8 cellular contexts compared by ENCODE assay signal in the genomic region with DNA sequence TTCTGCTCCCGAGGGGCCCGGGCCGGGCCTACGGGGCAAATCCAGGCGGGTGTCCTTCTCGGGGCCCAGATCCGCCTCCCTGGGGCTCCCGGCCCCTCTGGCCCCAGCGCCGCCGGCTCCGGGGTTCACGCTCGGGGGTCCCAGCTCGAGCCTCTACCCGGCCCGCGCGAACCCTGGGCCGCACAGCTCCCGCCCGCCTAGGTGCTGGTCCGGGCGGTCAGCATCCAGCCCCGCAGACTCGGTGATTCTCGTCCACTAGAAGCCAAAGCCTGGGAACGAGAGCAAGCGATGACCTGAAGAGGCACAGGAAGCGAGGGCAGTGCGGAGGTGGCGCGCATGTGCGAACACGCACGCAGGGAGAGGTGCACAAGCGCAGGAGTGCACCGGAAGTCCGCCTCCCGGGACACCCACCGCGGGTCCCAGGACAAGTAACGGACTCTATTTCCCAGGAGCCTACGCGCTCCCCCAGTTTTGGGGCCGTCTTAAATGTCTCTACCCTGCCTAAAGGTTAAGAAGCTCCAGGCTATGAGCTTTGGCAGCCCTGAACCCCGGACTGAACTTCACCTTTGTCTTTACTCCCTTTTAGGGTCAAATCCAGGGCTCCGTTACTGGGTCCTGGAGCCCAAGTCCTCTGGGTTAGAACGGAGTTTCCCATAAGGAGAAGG. TPM values are rescaled to one million over a fixed set of nuclear protein-coding genes. Genes with fewer than 3 reads are reported as not detected.
A peak's percentile ranks its signal among the peaks of the same experiment; 100 is the strongest.
DNase-seq lines count a peak whose midpoint lies in the region; ATAC-seq and TF ChIP-seq lines count a peak whose summit lies in the region.
"Not testable (repeated sequence)": the region's sequence is repeated elsewhere in the genome, so short reads cannot be mapped to it uniquely, and the experiment has no call there.

A gene (minus strand): TSS at position 321 of the 665 bp plus-strand sequence. CDS start 44,803 bp downstream, outside the sequence.

- TF ChIP-seq CTCF in GM10248 (IDR thresholded peaks at IDR 0.05; ENCODE audit: control extremely low read depth, extremely low read depth, low read depth, missing control alignments); osteocyte (IDR thresholded peaks at IDR 0.05); thoracic aorta (IDR thresholded peaks at IDR 0.05): not testable (repeated sequence)

- H3K27me3 ChIP-seq in thoracic aorta (replicated peaks; ENCODE audit: insufficient read depth): not testable (repeated sequence)

- not testable (repeated sequence) for H3K36me3 Mint-ChIP-seq in activated naive CD4-positive, alpha-beta T cell treated with anti-CD3 and anti-CD28 coated beads, Interleukin-2, amount 50 U/mL, for 24 hours; osteocyte (ENCODE audit: unreplicated experiment)

- ATAC-seq in HG02610 (IDR thresholded peaks at IDR 0.05; ENCODE audit: unreplicated experiment): peak; percentile 99
- ATAC-seq in SK-N-SH treated with all-trans-retinoic acid at 6 μM for 48 hours: peak; percentile 100
- peak; percentile 79 for ATAC-seq in thoracic aorta (ENCODE audit: insufficient number of reproducible peaks, low FRiP score, low read depth)

- DNase-seq in GM10248 (ENCODE audit: extremely low spot score) (peak; percentile 85), NCI-H1092 (lab: John Stamatoyannopoulos, UW) (peak; percentile 73), glomerular visceral epithelial cell (ENCODE audit: extremely low spot score) (peak; percentile 90), osteocyte (ENCODE audit: extremely low spot score, unreplicated experiment) (peak; percentile 95), thoracic aorta (ENCODE audit: low spot score) (peak; percentile 82)

- H3K9me3 Mint-ChIP-seq in activated naive CD4-positive, alpha-beta T cell treated with anti-CD3 and anti-CD28 coated beads, Interleukin-2, amount 50 U/mL, for 24 hours; osteocyte (ENCODE audit: unreplicated experiment): not testable (repeated sequence)

- peak within 1 kb of the TSS; percentile 93 for H3K4me3 Mint-ChIP-seq in activated naive CD4-positive, alpha-beta T cell treated with anti-CD3 and anti-CD28 coated beads, Interleukin-2, amount 50 U/mL, for 24 hours
- H3K4me3 Mint-ChIP-seq in osteocyte (ENCODE audit: unreplicated experiment): peak within 1 kb of the TSS; percentile 89

- H3K27ac ChIP-seq in thoracic aorta: peak within 1 kb of the TSS; percentile 87

- not testable (repeated sequence) for H3K27me3 Mint-ChIP-seq in activated naive CD4-positive, alpha-beta T cell treated with anti-CD3 and anti-CD28 coated beads, Interleukin-2, amount 50 U/mL, for 24 hours; osteocyte (ENCODE audit: unreplicated experiment)

- POLR2A ChIA-PET in GM10248 (lab: Yijun Ruan, JAX): not testable (repeated sequence)

- peaks cover 11% of the 10 kb centered on the region for H3K4me1 Mint-ChIP-seq in activated naive CD4-positive, alpha-beta T cell treated with anti-CD3 and anti-CD28 coated beads, Interleukin-2, amount 50 U/mL, for 24 hours
- not testable (repeated sequence) for H3K4me1 Mint-ChIP-seq in osteocyte (ENCODE audit: unreplicated experiment)

- not testable (repeated sequence) for H3K9me3 ChIP-seq in thoracic aorta

- CTCF ChIA-PET in GM10248 (lab: Yijun Ruan, JAX): not testable (repeated sequence)

- H3K36me3 ChIP-seq in thoracic aorta: not testable (repeated sequence)

- H3K27ac Mint-ChIP-seq in activated naive CD4-positive, alpha-beta T cell treated with anti-CD3 and anti-CD28 coated beads, Interleukin-2, amount 50 U/mL, for 24 hours: peak within 1 kb of the TSS; percentile 55
- H3K27ac Mint-ChIP-seq in osteocyte (ENCODE audit: unreplicated experiment): peak within 1 kb of the TSS; percentile 92

- H3K4me1 ChIP-seq in thoracic aorta (ENCODE audit: control insufficient read depth in 1 of 2, low read depth in 2 of 2): not testable (repeated sequence)

- H3K4me3 ChIP-seq in thoracic aorta: peak within 1 kb of the TSS; percentile 98

TF ChIP-seq in SK-N-SH treated with all-trans-retinoic acid at 6 μM for 48 hours, 23 proteins besides CTCF, POLR2A, EP300 and RAD21:
- TF ChIP-seq ZNF565 (CRISPR knock-in tag; conservative IDR thresholded peaks at IDR 0.05; ENCODE audit: low read depth): 0 out of 2 replicates have a peak, but pooled peaks have one; percentile 54
- TF ChIP-seq, protein P1, sequence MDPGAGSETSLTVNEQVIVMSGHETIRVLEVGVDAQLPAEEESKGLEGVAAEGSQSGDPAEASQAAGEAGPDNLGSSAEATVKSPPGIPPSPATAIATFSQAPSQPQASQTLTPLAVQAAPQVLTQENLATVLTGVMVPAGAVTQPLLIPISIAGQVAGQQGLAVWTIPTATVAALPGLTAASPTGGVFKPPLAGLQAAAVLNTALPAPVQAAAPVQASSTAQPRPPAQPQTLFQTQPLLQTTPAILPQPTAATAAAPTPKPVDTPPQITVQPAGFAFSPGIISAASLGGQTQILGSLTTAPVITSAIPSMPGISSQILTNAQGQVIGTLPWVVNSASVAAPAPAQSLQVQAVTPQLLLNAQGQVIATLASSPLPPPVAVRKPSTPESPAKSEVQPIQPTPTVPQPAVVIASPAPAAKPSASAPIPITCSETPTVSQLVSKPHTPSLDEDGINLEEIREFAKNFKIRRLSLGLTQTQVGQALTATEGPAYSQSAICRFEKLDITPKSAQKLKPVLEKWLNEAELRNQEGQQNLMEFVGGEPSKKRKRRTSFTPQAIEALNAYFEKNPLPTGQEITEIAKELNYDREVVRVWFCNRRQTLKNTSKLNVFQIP (CRISPR knock-in tag; IDR thresholded peaks at IDR 0.05; ENCODE audit: borderline replicate concordance, low read depth): 0 out of 2 replicates have a peak, but pooled peaks have one; percentile 51
- peak; percentile 31; the same call in 1 of the 2 replicates for TF ChIP-seq ZFP3 (CRISPR knock-in tag; IDR thresholded peaks at IDR 0.05)
- TF ChIP-seq ZNF70 (CRISPR knock-in tag; IDR thresholded peaks at IDR 0.05): 0 out of 2 replicates have a peak, but pooled peaks have one; percentile 16
- 0 out of 2 replicates have a peak, but pooled peaks have one; percentile 22 for TF ChIP-seq CSDC2 (CRISPR knock-in tag; IDR thresholded peaks at IDR 0.05)
- TF ChIP-seq GLIS3 (CRISPR knock-in tag; IDR thresholded peaks at IDR 0.05): peak; percentile 90

RNA-seq across cellular contexts. Expression of the gene that starts here (rescaled TPM):
- 43.3 and 44.3 TPM in 2 replicates for total RNA-seq in osteocyte
- total RNA-seq in thoracic aorta: 10 to 100 TPM; 31.3 to 55.4 TPM

Comparison
In these comparisons a context has a peak if more than half of its experiments do, and no peak if none do; other contexts are left out.
1. Peak in every context shown above with its lines: DNase-seq, ATAC-seq, H3K4me3 ChIP-seq and H3K27ac ChIP-seq.